ENCODE assay signal across 10 cellular contexts in the genomic region with DNA sequence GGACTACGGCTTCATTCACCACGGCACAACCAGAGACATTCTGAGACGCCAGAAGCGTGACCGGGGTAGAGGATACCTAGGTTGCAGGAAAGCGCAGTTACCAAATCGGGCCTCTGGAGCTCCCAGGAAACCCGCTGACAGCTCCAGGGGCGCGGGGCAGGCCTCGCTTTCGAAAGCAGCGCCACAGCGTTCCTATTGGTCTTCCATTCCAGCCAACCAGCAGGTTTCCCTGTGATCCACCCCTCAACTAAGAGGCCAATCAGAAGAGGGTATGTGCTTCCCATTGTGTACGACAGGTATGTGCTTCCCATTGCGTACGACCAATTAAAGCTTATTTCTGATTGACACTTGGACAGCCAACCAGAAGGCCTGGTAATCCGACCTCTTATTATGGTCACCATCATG. TPM values are rescaled to one million over a fixed set of nuclear protein-coding genes. Genes with fewer than 3 reads are reported as not detected.
A peak's percentile ranks its signal among the peaks of the same experiment; 100 is the strongest.
DNase-seq lines count a peak whose midpoint lies in the region; ATAC-seq, FAIRE-seq and TF ChIP-seq lines count a peak whose summit lies in the region.
"Had no signal": no experiment of that assay in that cellular context is flagged by ENCODE, and none has a peak within 500 bp of the region (broad histone marks: within the 10 kb centered on the region; RNA-seq: fewer than 3 reads in every experiment).

No MANE protein-coding gene starts in this region.

- peaks cover 3% of the 10 kb centered on the region for H3K36me3 Mint-ChIP-seq in mesothelial cell of epicardium

- peak; percentile 60 for ATAC-seq in GM18858 (IDR thresholded peaks at IDR 0.05; ENCODE audit: unreplicated experiment)
- peak; percentile 82 for ATAC-seq in HG02938 (IDR thresholded peaks at IDR 0.05; ENCODE audit: unreplicated experiment)
- no peak for ATAC-seq in GM19328 (IDR thresholded peaks at IDR 0.05; ENCODE audit: unreplicated experiment)

- no peak for FAIRE-seq in GM12891 (lab: Jason Lieb, UNC)
- FAIRE-seq: GM18507 had no signal

- H3K4me3 Mint-ChIP-seq in mesothelial cell of epicardium, result peak overlapping the region; percentile 26

- no peaks in the 10 kb centered on the region for H3K4me1 Mint-ChIP-seq in mesothelial cell of epicardium

- TF ChIP-seq CTCF in mesothelial cell of epicardium (IDR thresholded peaks at IDR 0.05; ENCODE audit: unreplicated experiment), result no peak

- TF ChIP-seq POLR2A in GM12891 (IDR thresholded peaks at IDR 0.05; ENCODE audit: low read depth, low read length), result no peak

- no peaks in the 10 kb centered on the region for H3K27me3 Mint-ChIP-seq in mesothelial cell of epicardium (ENCODE audit: low read depth)

- peaks cover 6% of the 10 kb centered on the region for H3K9me3 Mint-ChIP-seq in mesothelial cell of epicardium

- H3K27ac Mint-ChIP-seq in mesothelial cell of epicardium, result no peak overlapping the region

- DNase-seq in brain pericyte (ENCODE audit: low read depth, low spot score), result peak; percentile 3
- peak in 1 of 2 experiments; percentile 43 for DNase-seq in mesothelial cell of epicardium (ENCODE audit: low spot score in 2 of 2, unreplicated experiment in 2 of 2)
- no peak for DNase-seq in GM12891 (ENCODE audit: insufficient read length, low spot score)
- DNase-seq in NOMO-1 (lab: John Stamatoyannopoulos, UW; ENCODE audit: unreplicated experiment in 2 of 2), result no peak
- DNase-seq in NAMALWA (ENCODE audit: low spot score), result no peak

TF ChIP-seq in GM12891, 5 proteins besides CTCF, POLR2A, EP300 and RAD21:
- TF ChIP-seq POLR2AphosphoS5 (IDR thresholded peaks at IDR 0.05; ENCODE audit: low read depth, low read length) (no peak), TAF1 (IDR thresholded peaks at IDR 0.05; ENCODE audit: low read depth, low read length) (no peak), SPI1 (IDR thresholded peaks at IDR 0.05; ENCODE audit: low read depth, low read length) (no peak)
TF ChIP-seq in GM12891: peak in this region for 0.

RNA-seq across cellular contexts. Expression of a gene that starts 14.9 kb away (rescaled TPM):
- total RNA-seq in mesothelial cell of epicardium, result 58.5 to 63.9 TPM (median 62.5 TPM) in 3 replicates
- 31.6 TPM for polyA plus RNA-seq in GM12891 (2012; ENCODE audit: low read depth, missing spikeins)

RNA-seq across cellular contexts. Expression of a gene that starts 42.4 kb away (rescaled TPM):
- total RNA-seq in mesothelial cell of epicardium, result 25.3 to 30.9 TPM (median 25.4 TPM) in 3 replicates
- polyA plus RNA-seq in GM12891 (2012; ENCODE audit: low read depth, missing spikeins), result 2.4 TPM

RNA-seq across cellular contexts. Expression of a gene that starts 53.3 kb away (rescaled TPM):
- total RNA-seq in mesothelial cell of epicardium, result not detected in 3 replicates
- 4.8 TPM for polyA plus RNA-seq in GM12891 (2012; ENCODE audit: low read depth, missing spikeins)
- total RNA-seq: fibroblast of villous mesenchyme had no signal

RNA-seq across cellular contexts. Expression of a gene that starts 58.2 kb away (rescaled TPM):
- total RNA-seq in mesothelial cell of epicardium, result 0.25 TPM in 1 of 3 replicates, not detected in the others
- polyA plus RNA-seq in GM12891 (2012; ENCODE audit: low read depth, missing spikeins), result 243 TPM
- total RNA-seq: fibroblast of villous mesenchyme had no signal
